Comparison of ENCODE assay signal across 19 cellular contexts in the genomic region with DNA sequence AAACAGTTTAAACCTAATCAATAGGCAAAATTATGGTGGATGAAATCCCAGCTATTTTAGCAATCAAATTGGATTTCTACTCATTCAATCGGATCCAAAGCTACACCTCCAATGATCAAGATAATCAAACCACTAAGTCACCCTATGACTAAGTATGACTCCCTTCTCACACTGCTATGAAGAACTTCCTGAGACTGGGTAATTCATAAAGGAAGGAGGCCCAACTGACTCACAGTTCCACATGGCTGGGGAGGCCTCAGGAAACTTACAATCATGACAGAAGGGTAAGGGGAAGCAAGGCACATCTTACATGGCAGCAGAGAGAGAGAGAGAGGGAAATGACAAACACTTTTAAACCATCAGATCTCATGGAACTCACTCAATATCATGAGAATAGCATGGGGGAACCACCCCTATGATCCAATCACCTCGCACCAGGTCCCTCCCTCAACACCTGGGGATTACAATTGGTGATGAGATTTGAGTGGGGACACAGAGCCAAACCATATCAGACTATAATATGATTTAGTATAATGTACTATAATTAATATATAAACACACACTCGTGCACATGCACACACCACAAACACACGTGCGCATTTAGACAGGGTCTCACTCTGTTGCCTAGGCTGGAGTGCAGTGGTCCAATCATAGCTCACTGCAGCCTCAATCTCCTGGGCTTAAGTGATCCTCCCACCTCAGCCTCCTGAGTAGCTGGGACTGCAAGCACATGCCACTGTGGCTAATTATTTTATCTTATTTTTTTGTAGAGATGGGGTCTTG.
DNase-seq lines count a peak whose midpoint lies in the region; ATAC-seq, FAIRE-seq and TF ChIP-seq lines count a peak whose summit lies in the region.
"Had no signal": no experiment of that assay in that cellular context is flagged by ENCODE, and none has a peak within 500 bp of the region (broad histone marks: within the 10 kb centered on the region; RNA-seq: fewer than 3 reads in every experiment).

No MANE protein-coding gene starts in this region.

- TF ChIP-seq RAD21 in K562 (CRISPR knock-in tag; conservative IDR thresholded peaks at IDR 0.05 in 1 of 2, IDR thresholded peaks at IDR 0.05 in 1 of 2), result no peak

- BruUV-seq in K562 (replicated peaks; lab: Mats Ljungman, UMichigan), result no TSS peak

- H3K36me3 ChIP-seq in K562 (ENCODE audit: control insufficient read depth, insufficient read depth, low read length), result no peaks in the 10 kb centered on the region
- H3K36me3 ChIP-seq: BE2C had no signal

- POLR2A ChIA-PET in K562 (lab: Yijun Ruan, JAX), result no interaction called here

- TF ChIP-seq EP300 in K562 (IDR thresholded peaks at IDR 0.05; ENCODE audit: low read length), result no peak

- no peaks in the 10 kb centered on the region for H4K20me1 ChIP-seq in K562 (replicated peaks; ENCODE audit: control insufficient read depth, insufficient read depth, low read length)

- intact Hi-C loops in K562 (cut with micrococcal nuclease), result no loop called here

- TF ChIP-seq POLR2A in K562 (conservative IDR thresholded peaks at IDR 0.05), result no peak

- H3K27me3 ChIP-seq in K562 (ENCODE audit: control insufficient read depth in 2 of 2, insufficient read depth in 2 of 2, low read length in 2 of 2), result peaks cover 0 to 10% of the 10 kb centered on the region in 2 experiments; a peak in 2 of 5 replicates
- H3K27me3 ChIP-seq: BE2C had no signal

- H3K4me2 ChIP-seq in K562 (ENCODE audit: insufficient read depth, low read length), result no peak overlapping the region

- ATAC-seq in K562, result no peak
- no peak for ATAC-seq in GM19397 (IDR thresholded peaks at IDR 0.05; ENCODE audit: unreplicated experiment)

- 0% methylated on average over 5 of the region's 5 CpGs for WGBS in K562 (ENCODE audit: insufficient coverage, low coverage, missing lambda C conversion rate)

- no peaks in the 10 kb centered on the region for H3K9me1 ChIP-seq in K562 (ENCODE audit: control insufficient read depth, insufficient read depth, low read length)

- no peak overlapping the region for H3K4me3 ChIP-seq in K562

- H3K9me3 ChIP-seq in K562 (replicated peaks; ENCODE audit: control insufficient read depth, insufficient read depth, low read depth, low read length), result no peaks in the 10 kb centered on the region
- H3K9me3 ChIP-seq: BE2C had no signal

- FAIRE-seq in K562 (lab: Jason Lieb, UNC) (no peak), urothelium cell line (lab: Jason Lieb, UNC) (peak; percentile 95)
- FAIRE-seq: A204.1, G401.6, H1 had no signal

- H2AFZ ChIP-seq in K562 (ENCODE audit: low read depth, low read length), result no peak overlapping the region

- no peaks in the 10 kb centered on the region for H3K4me1 ChIP-seq in K562 (replicated peaks in 1 of 2; ENCODE audit: control insufficient read depth in 2 of 2, insufficient read depth in 2 of 2, low read length in 2 of 2)
- H3K4me1 ChIP-seq: BE2C had no signal

- DNase-seq in Daoy (ENCODE audit: low read depth) (peak; percentile 23), HT1080 (ENCODE audit: low read depth) (peak; percentile 17), K562 (ENCODE audit: extremely low read depth in 1 of 4, low spot score in 3 of 4) (no peak), urothelium cell line (ENCODE audit: low spot score) (no peak), SK-N-DZ (ENCODE audit: low spot score) (no peak)
- DNase-seq: ACHN; BE2C; C1 segment of cervical spinal cord; CD4-positive, CD25-positive, alpha-beta regulatory T cell; CD8-positive, alpha-beta memory T cell; COR-L47; DMS 273 treated with DMSO at 0.1 percent for 48 hours; DMS53; DND-41; H9 had no signal

- in situ Hi-C loops in K562 (cut with MboI), result no loop called here

- no peak for TF ChIP-seq CTCF in K562 (IDR thresholded peaks at IDR 0.05 in 2 of 3, conservative IDR thresholded peaks at IDR 0.05 in 1 of 3; ENCODE audit: insufficient read depth in 2 of 3, low read depth in 1 of 3, low read length in 3 of 3)

- CTCF ChIA-PET in K562 (lab: Yijun Ruan, JAX; ENCODE audit: low intra/inter-chr PET ratio), result no interaction called here

- H3K79me2 ChIP-seq in K562 (ENCODE audit: control insufficient read depth, insufficient read depth, low read length), result no peaks in the 10 kb centered on the region

- H3K27ac ChIP-seq in K562 (ENCODE audit: extremely low read depth, low read depth, low read length), result no peak overlapping the region

- no peak overlapping the region for H3K9ac ChIP-seq in K562 (ENCODE audit: insufficient read depth in 1 of 2, low read depth in 2 of 2, low read length in 2 of 2)

TF ChIP-seq in K562, 482 proteins besides CTCF, POLR2A, EP300 and RAD21:
- peak; percentile 38; the same call in 1 of the 2 replicates for TF ChIP-seq ZNF431 (CRISPR knock-in tag; IDR thresholded peaks at IDR 0.05)
- no peak for TF ChIP-seq RNF2 (IDR thresholded peaks at IDR 0.05)
- TF ChIP-seq ZC3H4 (CRISPR knock-in tag; IDR thresholded peaks at IDR 0.05; ENCODE audit: borderline replicate concordance), result no peak
- TF ChIP-seq, protein P1, sequence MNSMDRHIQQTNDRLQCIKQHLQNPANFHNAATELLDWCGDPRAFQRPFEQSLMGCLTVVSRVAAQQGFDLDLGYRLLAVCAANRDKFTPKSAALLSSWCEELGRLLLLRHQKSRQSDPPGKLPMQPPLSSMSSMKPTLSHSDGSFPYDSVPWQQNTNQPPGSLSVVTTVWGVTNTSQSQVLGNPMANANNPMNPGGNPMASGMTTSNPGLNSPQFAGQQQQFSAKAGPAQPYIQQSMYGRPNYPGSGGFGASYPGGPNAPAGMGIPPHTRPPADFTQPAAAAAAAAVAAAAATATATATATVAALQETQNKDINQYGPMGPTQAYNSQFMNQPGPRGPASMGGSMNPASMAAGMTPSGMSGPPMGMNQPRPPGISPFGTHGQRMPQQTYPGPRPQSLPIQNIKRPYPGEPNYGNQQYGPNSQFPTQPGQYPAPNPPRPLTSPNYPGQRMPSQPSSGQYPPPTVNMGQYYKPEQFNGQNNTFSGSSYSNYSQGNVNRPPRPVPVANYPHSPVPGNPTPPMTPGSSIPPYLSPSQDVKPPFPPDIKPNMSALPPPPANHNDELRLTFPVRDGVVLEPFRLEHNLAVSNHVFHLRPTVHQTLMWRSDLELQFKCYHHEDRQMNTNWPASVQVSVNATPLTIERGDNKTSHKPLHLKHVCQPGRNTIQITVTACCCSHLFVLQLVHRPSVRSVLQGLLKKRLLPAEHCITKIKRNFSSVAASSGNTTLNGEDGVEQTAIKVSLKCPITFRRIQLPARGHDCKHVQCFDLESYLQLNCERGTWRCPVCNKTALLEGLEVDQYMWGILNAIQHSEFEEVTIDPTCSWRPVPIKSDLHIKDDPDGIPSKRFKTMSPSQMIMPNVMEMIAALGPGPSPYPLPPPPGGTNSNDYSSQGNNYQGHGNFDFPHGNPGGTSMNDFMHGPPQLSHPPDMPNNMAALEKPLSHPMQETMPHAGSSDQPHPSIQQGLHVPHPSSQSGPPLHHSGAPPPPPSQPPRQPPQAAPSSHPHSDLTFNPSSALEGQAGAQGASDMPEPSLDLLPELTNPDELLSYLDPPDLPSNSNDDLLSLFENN (IDR thresholded peaks at IDR 0.05; ENCODE audit: low read depth in 2 of 2, low read length in 2 of 2), result no peak
- TF ChIP-seq, protein P2, sequence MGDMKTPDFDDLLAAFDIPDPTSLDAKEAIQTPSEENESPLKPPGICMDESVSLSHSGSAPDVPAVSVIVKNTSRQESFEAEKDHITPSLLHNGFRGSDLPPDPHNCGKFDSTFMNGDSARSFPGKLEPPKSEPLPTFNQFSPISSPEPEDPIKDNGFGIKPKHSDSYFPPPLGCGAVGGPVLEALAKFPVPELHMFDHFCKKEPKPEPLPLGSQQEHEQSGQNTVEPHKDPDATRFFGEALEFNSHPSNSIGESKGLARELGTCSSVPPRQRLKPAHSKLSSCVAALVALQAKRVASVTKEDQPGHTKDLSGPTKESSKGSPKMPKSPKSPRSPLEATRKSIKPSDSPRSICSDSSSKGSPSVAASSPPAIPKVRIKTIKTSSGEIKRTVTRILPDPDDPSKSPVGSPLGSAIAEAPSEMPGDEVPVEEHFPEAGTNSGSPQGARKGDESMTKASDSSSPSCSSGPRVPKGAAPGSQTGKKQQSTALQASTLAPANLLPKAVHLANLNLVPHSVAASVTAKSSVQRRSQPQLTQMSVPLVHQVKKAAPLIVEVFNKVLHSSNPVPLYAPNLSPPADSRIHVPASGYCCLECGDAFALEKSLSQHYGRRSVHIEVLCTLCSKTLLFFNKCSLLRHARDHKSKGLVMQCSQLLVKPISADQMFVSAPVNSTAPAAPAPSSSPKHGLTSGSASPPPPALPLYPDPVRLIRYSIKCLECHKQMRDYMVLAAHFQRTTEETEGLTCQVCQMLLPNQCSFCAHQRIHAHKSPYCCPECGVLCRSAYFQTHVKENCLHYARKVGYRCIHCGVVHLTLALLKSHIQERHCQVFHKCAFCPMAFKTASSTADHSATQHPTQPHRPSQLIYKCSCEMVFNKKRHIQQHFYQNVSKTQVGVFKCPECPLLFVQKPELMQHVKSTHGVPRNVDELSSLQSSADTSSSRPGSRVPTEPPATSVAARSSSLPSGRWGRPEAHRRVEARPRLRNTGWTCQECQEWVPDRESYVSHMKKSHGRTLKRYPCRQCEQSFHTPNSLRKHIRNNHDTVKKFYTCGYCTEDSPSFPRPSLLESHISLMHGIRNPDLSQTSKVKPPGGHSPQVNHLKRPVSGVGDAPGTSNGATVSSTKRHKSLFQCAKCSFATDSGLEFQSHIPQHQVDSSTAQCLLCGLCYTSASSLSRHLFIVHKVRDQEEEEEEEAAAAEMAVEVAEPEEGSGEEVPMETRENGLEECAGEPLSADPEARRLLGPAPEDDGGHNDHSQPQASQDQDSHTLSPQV (IDR thresholded peaks at IDR 0.05), result no peak
- no peak for TF ChIP-seq RBM15 (IDR thresholded peaks at IDR 0.05; ENCODE audit: insufficient read depth, low read length)

Comparison
In these comparisons a context has a peak if more than half of its experiments do, and no peak if none do; other contexts are left out.
1. DNase-seq: peak in Daoy (single experiment) and HT1080 (single experiment); none in K562 (0 of 4), urothelium cell line (single experiment) and SK-N-DZ (single experiment).